ENCODE assay signal across 23 cellular contexts in the genomic region with DNA sequence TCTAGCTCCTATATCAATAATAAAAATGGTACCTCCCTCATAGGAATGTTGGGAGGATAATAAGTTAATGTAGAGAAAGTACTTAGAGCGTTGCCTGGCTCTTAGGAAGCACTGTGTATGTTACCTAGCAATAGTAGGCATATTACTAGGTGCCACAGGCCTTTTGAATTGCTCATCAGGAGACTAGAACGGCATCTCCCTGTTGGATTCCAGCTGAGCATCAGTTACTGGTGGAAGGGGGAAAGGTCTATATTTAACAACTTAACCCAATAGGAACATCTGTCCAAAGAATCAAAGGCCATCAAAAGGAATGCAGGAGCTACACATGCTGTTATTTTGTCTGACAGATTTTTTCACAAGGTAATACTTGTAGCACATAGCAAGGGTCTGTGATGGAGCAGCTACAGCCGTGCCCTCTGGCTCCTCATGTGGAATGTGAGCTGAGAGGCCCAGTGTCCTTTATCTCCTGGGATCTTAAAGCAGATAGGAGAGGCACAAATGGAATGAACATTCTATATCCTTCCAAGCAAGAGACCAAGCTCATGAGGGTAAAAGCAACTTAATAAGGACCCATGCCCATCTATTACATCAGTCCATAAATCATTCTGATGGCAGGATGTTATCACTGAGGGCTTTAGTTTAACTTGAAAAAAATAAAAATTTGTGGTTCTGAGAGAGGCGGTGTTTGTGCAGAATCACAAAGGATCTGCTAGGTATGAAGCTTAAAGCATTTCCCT.
"Had no signal": no experiment of that assay in that cellular context is flagged by ENCODE, and none has a peak within 500 bp of the region (broad histone marks: within the 10 kb centered on the region; RNA-seq: fewer than 3 reads in every experiment).

No MANE protein-coding gene starts in this region.

- H3K4me1 Mint-ChIP-seq: activated B cell treated with CpG ODN at 0.5 μM for 24 hours; activated CD4-positive, alpha-beta T cell treated with anti-CD3 and anti-CD28 coated beads, Interleukin-2, amount 10 ng/mL, durations not matched to agents 7 days and 5 days; activated naive CD4-positive, alpha-beta T cell treated with anti-CD3 and anti-CD28 coated beads, Interleukin-2, amount 10 ng/mL, durations not matched to agents 7 days and 5 days; activated naive CD8-positive, alpha-beta T cell treated with anti-CD3 and anti-CD28 coated beads, Interleukin-2, amount 50 U/mL, for 24 hours; central memory CD8-positive, alpha-beta T cell; naive thymus-derived CD4-positive, alpha-beta T cell had no signal

- H3K4me3 Mint-ChIP-seq: activated B cell treated with CpG ODN at 0.5 μM for 24 hours; activated CD4-positive, alpha-beta T cell treated with anti-CD3 and anti-CD28 coated beads, Interleukin-2, amount 10 ng/mL, durations not matched to agents 7 days and 5 days; activated CD8-positive, alpha-beta T cell treated with anti-CD3 and anti-CD28 coated beads, Interleukin-2, amount 10 ng/mL, durations not matched to agents 7 days and 5 days; activated naive CD4-positive, alpha-beta T cell treated with anti-CD3 and anti-CD28 coated beads, Interleukin-2, amount 10 ng/mL, durations not matched to agents 7 days and 5 days; activated naive CD8-positive, alpha-beta T cell treated with anti-CD3 and anti-CD28 coated beads, Interleukin-2, amount 50 U/mL, for 24 hours; activated T-cell treated with anti-CD3 and anti-CD28 coated beads, Interleukin-2, amount 50 U/mL, for 24 hours; central memory CD8-positive, alpha-beta T cell; naive thymus-derived CD4-positive, alpha-beta T cell had no signal

- H3K27me3 Mint-ChIP-seq: activated B cell treated with CpG ODN at 0.5 μM for 24 hours; activated CD4-positive, alpha-beta T cell treated with anti-CD3 and anti-CD28 coated beads, Interleukin-2, amount 10 ng/mL, durations not matched to agents 7 days and 5 days; activated naive CD4-positive, alpha-beta T cell treated with anti-CD3 and anti-CD28 coated beads, Interleukin-2, amount 10 ng/mL, durations not matched to agents 7 days and 5 days; activated naive CD8-positive, alpha-beta T cell treated with anti-CD3 and anti-CD28 coated beads, Interleukin-2, amount 50 U/mL, for 24 hours; activated T-cell treated with anti-CD3 and anti-CD28 coated beads, Interleukin-2, amount 50 U/mL, for 24 hours; central memory CD8-positive, alpha-beta T cell; naive thymus-derived CD4-positive, alpha-beta T cell had no signal

- H3K4me2 ChIP-seq: smooth muscle cell had no signal

- FAIRE-seq: endometrium had no signal

- H3K36me3 ChIP-seq: brain microvascular endothelial cell, left ventricle myocardium inferior, pancreas, right lobe of liver had no signal

- H3K9me3 Mint-ChIP-seq: activated B cell treated with CpG ODN at 0.5 μM for 24 hours; activated CD4-positive, alpha-beta T cell treated with anti-CD3 and anti-CD28 coated beads, Interleukin-2, amount 10 ng/mL, durations not matched to agents 7 days and 5 days; activated naive CD4-positive, alpha-beta T cell treated with anti-CD3 and anti-CD28 coated beads, Interleukin-2, amount 10 ng/mL, durations not matched to agents 7 days and 5 days; activated naive CD8-positive, alpha-beta T cell treated with anti-CD3 and anti-CD28 coated beads, Interleukin-2, amount 50 U/mL, for 24 hours; activated T-cell treated with anti-CD3 and anti-CD28 coated beads, Interleukin-2, amount 50 U/mL, for 24 hours; activated T-helper 2 cell treated with anti-CD3 and anti-CD28 coated beads, Interferon-gamma antibody, Interleukin-2, Interleukin-4, amounts not matched to agents 10 μg/mL and 5 μg/mL and 100 μg/mL, durations not matched to agents 14 hours and 24 hours and 36 hours; central memory CD8-positive, alpha-beta T cell; naive thymus-derived CD4-positive, alpha-beta T cell had no signal

- H3K27ac Mint-ChIP-seq: activated B cell treated with CpG ODN at 0.5 μM for 24 hours; activated CD4-positive, alpha-beta T cell treated with anti-CD3 and anti-CD28 coated beads, Interleukin-2, amount 10 ng/mL, durations not matched to agents 7 days and 5 days; activated CD8-positive, alpha-beta T cell treated with anti-CD3 and anti-CD28 coated beads, Interleukin-2, amount 10 ng/mL, durations not matched to agents 7 days and 5 days; activated naive CD4-positive, alpha-beta T cell treated with anti-CD3 and anti-CD28 coated beads, Interleukin-2, amount 10 ng/mL, durations not matched to agents 7 days and 5 days; activated naive CD8-positive, alpha-beta T cell treated with anti-CD3 and anti-CD28 coated beads, Interleukin-2, amount 50 U/mL, for 24 hours; activated T-cell treated with anti-CD3 and anti-CD28 coated beads, Interleukin-2, amount 50 U/mL, for 24 hours; activated T-helper 2 cell treated with anti-CD3 and anti-CD28 coated beads, Interferon-gamma antibody, Interleukin-2, Interleukin-4, amounts not matched to agents 10 μg/mL and 5 μg/mL and 100 μg/mL, durations not matched to agents 14 hours and 24 hours and 36 hours; naive thymus-derived CD4-positive, alpha-beta T cell had no signal

- H3K9me3 ChIP-seq: left ventricle myocardium inferior, mucosa of descending colon, pancreas, right lobe of liver, testis had no signal

- H3K4me3 ChIP-seq: left ventricle myocardium inferior, mucosa of descending colon, pancreas, right lobe of liver, smooth muscle cell, testis had no signal

- H3K27ac ChIP-seq: brain microvascular endothelial cell, left ventricle myocardium inferior, pancreas, right lobe of liver, testis had no signal

- H3K36me3 Mint-ChIP-seq: activated naive CD4-positive, alpha-beta T cell treated with anti-CD3 and anti-CD28 coated beads, Interleukin-2, amount 10 ng/mL, durations not matched to agents 7 days and 5 days; naive thymus-derived CD4-positive, alpha-beta T cell had no signal

- H3K4me1 ChIP-seq: pancreas, right lobe of liver had no signal

- H3K27me3 ChIP-seq: brain microvascular endothelial cell, pancreas, right lobe of liver, testis had no signal

- DNase-seq: activated B cell treated with CpG ODN at 0.5 μM for 24 hours; activated CD4-positive, alpha-beta T cell treated with anti-CD3 and anti-CD28 coated beads, Interleukin-2, amount 10 ng/mL, durations not matched to agents 7 days and 5 days; activated CD8-positive, alpha-beta T cell treated with anti-CD3 and anti-CD28 coated beads, Interleukin-2, amount 10 ng/mL, durations not matched to agents 7 days and 5 days; activated naive CD4-positive, alpha-beta T cell treated with anti-CD3 and anti-CD28 coated beads, Interleukin-2, amount 10 ng/mL, durations not matched to agents 7 days and 5 days; activated naive CD8-positive, alpha-beta T cell treated with anti-CD3 and anti-CD28 coated beads, Interleukin-2, amount 50 U/mL, for 24 hours; activated T-cell treated with anti-CD3 and anti-CD28 coated beads, Interleukin-2, amount 50 U/mL, for 24 hours; anterior cingulate cortex; brain microvascular endothelial cell; cortex of kidney; erythroblast; foreskin melanocyte; left ventricle myocardium inferior; naive thymus-derived CD4-positive, alpha-beta T cell; pancreas; right lobe of liver; stimulated activated CD4-positive, alpha-beta T cell treated with anti-CD3 and anti-CD28 coated beads, Interleukin-4, amount 100 ng/mL, for 1 hour; T-helper 9 cell; testis had no signal
